In genomic region chr21:37072988-37073416, GRCh38 we compare ENCODE assay signal across 8 cellular contexts. TPM values are rescaled to one million over a fixed set of nuclear protein-coding genes. Genes with fewer than 3 reads are reported as not detected.
DNase-seq lines count a peak whose midpoint lies in the region; TF ChIP-seq lines count a peak whose summit lies in the region.

PIGP (minus strand) TSS chr21:37073071; CDS start chr21:37072515, 556 bp downstream.
TTC3 (plus strand) TSS chr21:37073254; CDS start chr21:37087258, 14,004 bp downstream.

- H4K20me1 ChIP-seq in MM.1S (ENCODE audit: insufficient read depth, low read length): no peaks in the 10 kb centered on the region

- peak within 1 kb of the TSS; percentile 87 for H3K9ac ChIP-seq in MM.1S (ENCODE audit: low read length)
- peak within 1 kb of the TSS; percentile 84 to 100 for H3K9ac ChIP-seq in stomach smooth muscle (ENCODE audit: low read length in 2 of 2)

- DNase-seq in EL (peak; percentile 95), HAP-1 (ENCODE audit: low spot score in 2 of 2) (peak; percentile 90 to 96), MM.1S (peak; percentile 98), SHP77 treated with DMSO at 0.1 percent for 48 hours (lab: John Stamatoyannopoulos, UW) (peak; percentile 84), fibroblast of the conjunctiva (ENCODE audit: low read depth) (peak; percentile 91), neural crest cell (ENCODE audit: low read depth, low spot score) (peak; percentile 99)
- peak; percentile 99 for DNase-seq in activated effector memory CD4-positive, alpha-beta T cell treated with anti-CD3 and anti-CD28 coated beads, Interleukin-2, amount 50 U/mL, for 16 hours

- H3K9me3 ChIP-seq in HAP-1 (no peaks in the 10 kb centered on the region), MM.1S (replicated peaks; ENCODE audit: insufficient read depth, low read length) (no peaks in the 10 kb centered on the region), stomach smooth muscle (ENCODE audit: control insufficient read depth in 2 of 2, low read length in 2 of 2) (no peaks in the 10 kb centered on the region)

- H3K36me3 ChIP-seq in HAP-1 (replicated peaks) (no peaks in the 10 kb centered on the region), MM.1S (replicated peaks; ENCODE audit: insufficient read depth, low read length) (no peaks in the 10 kb centered on the region), stomach smooth muscle (ENCODE audit: control insufficient read depth in 2 of 2, insufficient read depth in 2 of 2, low read length in 2 of 2) (peaks cover 0 to 7% of the 10 kb centered on the region in 2 donors)

- H3K4me1 ChIP-seq in HAP-1 (peaks cover 19% of the 10 kb centered on the region), MM.1S (ENCODE audit: low read length) (peaks cover 13% of the 10 kb centered on the region), stomach smooth muscle (ENCODE audit: control insufficient read depth, insufficient read depth, low read length) (peaks cover 10% of the 10 kb centered on the region)

- no peaks in the 10 kb centered on the region for H3K9me2 ChIP-seq in MM.1S (replicated peaks; ENCODE audit: insufficient read depth, low read length)

- H3K27me3 ChIP-seq in HAP-1 (ENCODE audit: low read depth) (no peaks in the 10 kb centered on the region), MM.1S (replicated peaks; ENCODE audit: insufficient read depth, low read length) (no peaks in the 10 kb centered on the region), stomach smooth muscle (ENCODE audit: control insufficient read depth in 1 of 2, insufficient read depth in 2 of 2, low read length in 2 of 2) (no peaks in the 10 kb centered on the region)

- peak within 1 kb of the TSS; percentile 95 for H3K4me2 ChIP-seq in MM.1S (ENCODE audit: low read depth, low read length)

- H3K79me2 ChIP-seq in MM.1S (ENCODE audit: low read length): peaks cover 43% of the 10 kb centered on the region

- peak within 1 kb of the TSS; percentile 75 for H3K4me3 ChIP-seq in HAP-1
- H3K4me3 ChIP-seq in MM.1S (ENCODE audit: low read length): peak within 1 kb of the TSS; percentile 84
- H3K4me3 ChIP-seq in stomach smooth muscle (ENCODE audit: low read length in 2 of 2): peak within 1 kb of the TSS; percentile 94 to 99

- peaks cover 8% of the 10 kb centered on the region for H3K36me3 Mint-ChIP-seq in neural crest cell (ENCODE audit: low read depth)

- H3K27ac ChIP-seq in MM.1S (ENCODE audit: low read length) (peak within 1 kb of the TSS; percentile 41; the same call in 1 of the 2 replicates), stomach smooth muscle (ENCODE audit: low read length) (peak within 1 kb of the TSS; percentile 100)

- H3F3A ChIP-seq in MM.1S (ENCODE audit: insufficient read depth, low read length): no peaks in the 10 kb centered on the region

- peak within 1 kb of the TSS; percentile 97 for H3K27ac Mint-ChIP-seq in neural crest cell (ENCODE audit: unreplicated experiment)

- H3K27me3 Mint-ChIP-seq in neural crest cell (ENCODE audit: low read depth): no peaks in the 10 kb centered on the region

- peak within 1 kb of the TSS; percentile 97 for H3K4me3 Mint-ChIP-seq in neural crest cell

- no peaks in the 10 kb centered on the region for H3K9me3 Mint-ChIP-seq in neural crest cell

- in situ Hi-C loops in HAP-1 (cut with MboI; ENCODE audit: low sequenced_read_pairs): no loop called here

- peak within 1 kb of the TSS; percentile 98 for H2AFZ ChIP-seq in MM.1S (ENCODE audit: low read length)

- H3K4me1 Mint-ChIP-seq in neural crest cell: peaks cover 53% of the 10 kb centered on the region

- TF ChIP-seq CTCF in MM.1S (IDR thresholded peaks at IDR 0.05; ENCODE audit: low read length) (no peak), neural crest cell (conservative IDR thresholded peaks at IDR 0.05) (no peak)

RNA-seq across cellular contexts. Expression of gene PIGP, which starts in this region (rescaled TPM):
- total RNA-seq in neural crest cell: 16.1 and 16.5 TPM in 2 replicates

RNA-seq across cellular contexts. Expression of gene TTC3, which starts in this region (rescaled TPM):
- total RNA-seq in neural crest cell: 216 and 219 TPM in 2 replicates

Comparison
In these comparisons a context has a peak if more than half of its experiments do, and no peak if none do; other contexts are left out.
1. Peak in every context shown above with its lines: DNase-seq, H3K4me3 ChIP-seq and H3K27ac ChIP-seq.